In genomic region chr2:241892299-241893137, GRCh38 we compare ENCODE assay signal across 9 cellular contexts. TPM values are rescaled to one million over a fixed set of nuclear protein-coding genes. Genes with fewer than 3 reads are reported as not detected.
DNase-seq lines count a peak whose midpoint lies in the region; ATAC-seq and TF ChIP-seq lines count a peak whose summit lies in the region.
"Had no signal": no experiment of that assay in that cellular context is flagged by ENCODE, and none has a peak within 500 bp of the region (broad histone marks: within the 10 kb centered on the region; RNA-seq: fewer than 3 reads in every experiment).

No MANE protein-coding gene starts in this region.

- no peak for ATAC-seq in GM21786 (IDR thresholded peaks at IDR 0.05; ENCODE audit: unreplicated experiment)

- H3K4me3 ChIP-seq in fibroblast of the aortic adventitia (ENCODE audit: low read depth, low read length) = no peak overlapping the region
- H3K4me3 ChIP-seq: testis had no signal

- TF ChIP-seq CTCF in fibroblast of the aortic adventitia (IDR thresholded peaks at IDR 0.05; ENCODE audit: insufficient read depth, low read length) = no peak

- intact Hi-C loops in posterior vena cava (cut with DNase I) = no loop called here

- peak; percentile 36 for DNase-seq in EH (ENCODE audit: low read depth)
- DNase-seq in NCI-H82 treated with DMSO at 0.1 percent for 48 hours (lab: John Stamatoyannopoulos, UW; ENCODE audit: unreplicated experiment) = peak; percentile 19
- DNase-seq in fibroblast of the aortic adventitia (ENCODE audit: low read depth) = peak; percentile 14
- peak; percentile 87 for DNase-seq in posterior vena cava (ENCODE audit: low spot score)
- no peak for DNase-seq in T1000 (lab: John Stamatoyannopoulos, UW)
- DNase-seq in Kasumi-1 (lab: John Stamatoyannopoulos, UW) = no peak
- DNase-seq in NCI-H2081 treated with DMSO at 0.1 percent for 48 hours (lab: John Stamatoyannopoulos, UW) = no peak
- DNase-seq: testis had no signal

RNA-seq across cellular contexts. Expression of gene RTP5, which starts 23.0 kb away (rescaled TPM):
- not detected in 2 replicates for total RNA-seq in fibroblast of the aortic adventitia (ENCODE audit: low replicate concordance)
- under 1 TPM in 1 of 2 donors, not detected in 1; 0.10 TPM for total RNA-seq in posterior vena cava

RNA-seq across cellular contexts. Expression of gene PDCD1, which starts 33.8 kb away (rescaled TPM):
- total RNA-seq in fibroblast of the aortic adventitia (ENCODE audit: low replicate concordance) = not detected in 2 replicates
- total RNA-seq in posterior vena cava = under 1 TPM in 1 of 2 donors, not detected in 1; 0.38 TPM

Comparison
In these comparisons a context has a peak if more than half of its experiments do, and no peak if none do; other contexts are left out.
1. DNase-seq: peak in EH (single experiment), NCI-H82 treated with DMSO at 0.1 percent for 48 hours (single experiment), fibroblast of the aortic adventitia (single experiment) and posterior vena cava (single experiment); none in T1000 (single experiment), Kasumi-1 (0 of 2) and NCI-H2081 treated with DMSO at 0.1 percent for 48 hours (single experiment).